22 cellular contexts compared by ENCODE assay signal in genomic region chr2:120796094-120796493, GRCh38.
"Had no signal": no experiment of that assay in that cellular context is flagged by ENCODE, and none has a peak within 500 bp of the region (broad histone marks: within the 10 kb centered on the region; RNA-seq: fewer than 3 reads in every experiment).

No MANE protein-coding gene starts in this region.

- H3K9me3 ChIP-seq: psoas muscle, right lobe of liver, tibial artery, upper lobe of left lung, uterus had no signal

- DNase-seq: dermis blood vessel endothelial cell; erythroblast; foreskin keratinocyte; head of caudate nucleus; hippocampal formation; left colon; left ventricle myocardium superior; mesendoderm; naive thymus-derived CD4-positive, alpha-beta T cell; nucleus accumbens; psoas muscle; retina; right lobe of liver; stimulated activated CD4-positive, alpha-beta T cell treated with anti-CD3 and anti-CD28 coated beads, Interleukin-1b, Interleukin-23, amount 100 ng/mL, for 48 hours; stimulated activated CD4-positive, alpha-beta T cell treated with anti-CD3 and anti-CD28 coated beads, Interleukin-4, amount 100 ng/mL, for 24 hours; tibial artery; upper lobe of left lung; uterus had no signal

- H3K4me1 Mint-ChIP-seq: stimulated activated memory B cell treated with anti-CD40 and anti-IgM and Interleukin-4, amounts not matched to agents 10 μg/mL and 1 μg/mL and 100 μg/mL, for 72 hours had no signal

- H3K4me3 Mint-ChIP-seq: stimulated activated memory B cell treated with anti-CD40 and anti-IgM and Interleukin-4, amounts not matched to agents 10 μg/mL and 1 μg/mL and 100 μg/mL, for 72 hours; stimulated activated naive CD8-positive, alpha-beta T cell treated with anti-CD3 and anti-CD28 coated beads, Interleukin-15, Interleukin-2, amounts not matched to agents 100 ng/mL and 50 ng/mL, for 24 hours had no signal

- ATAC-seq: foreskin keratinocyte; left colon; left ventricle myocardium superior; naive thymus-derived CD4-positive, alpha-beta T cell; psoas muscle; right lobe of liver had no signal

- H3K36me3 ChIP-seq: right lobe of liver, tibial artery, upper lobe of left lung, uterus had no signal

- H3K27ac Mint-ChIP-seq: naive thymus-derived CD4-positive, alpha-beta T cell; stimulated activated memory B cell treated with anti-CD40 and anti-IgM and Interleukin-4, amounts not matched to agents 10 μg/mL and 1 μg/mL and 100 μg/mL, for 72 hours; stimulated activated naive CD8-positive, alpha-beta T cell treated with anti-CD3 and anti-CD28 coated beads, Interleukin-15, Interleukin-2, amounts not matched to agents 100 ng/mL and 50 ng/mL, for 24 hours had no signal

- H3K36me3 Mint-ChIP-seq: naive thymus-derived CD4-positive, alpha-beta T cell; stimulated activated memory B cell treated with anti-CD40 and anti-IgM and Interleukin-4, amounts not matched to agents 10 μg/mL and 1 μg/mL and 100 μg/mL, for 72 hours had no signal

- H3K27ac ChIP-seq: foreskin keratinocyte, parathyroid adenoma, psoas muscle, right lobe of liver, tibial artery, upper lobe of left lung, uterus had no signal

- H3K9ac ChIP-seq: parathyroid adenoma had no signal

- H3K27me3 ChIP-seq: right lobe of liver, tibial artery, upper lobe of left lung, uterus had no signal

- H3K27me3 Mint-ChIP-seq: stimulated activated memory B cell treated with anti-CD40 and anti-IgM and Interleukin-4, amounts not matched to agents 10 μg/mL and 1 μg/mL and 100 μg/mL, for 72 hours; stimulated activated naive CD8-positive, alpha-beta T cell treated with anti-CD3 and anti-CD28 coated beads, Interleukin-15, Interleukin-2, amounts not matched to agents 100 ng/mL and 50 ng/mL, for 24 hours had no signal

- H3K4me3 ChIP-seq: lung, psoas muscle, right lobe of liver, tibial artery, upper lobe of left lung, uterus had no signal

- H3K9me3 Mint-ChIP-seq: stimulated activated memory B cell treated with anti-CD40 and anti-IgM and Interleukin-4, amounts not matched to agents 10 μg/mL and 1 μg/mL and 100 μg/mL, for 72 hours; stimulated activated naive CD8-positive, alpha-beta T cell treated with anti-CD3 and anti-CD28 coated beads, Interleukin-15, Interleukin-2, amounts not matched to agents 100 ng/mL and 50 ng/mL, for 24 hours had no signal

- H3K4me1 ChIP-seq: parathyroid adenoma, right lobe of liver, upper lobe of left lung, uterus had no signal
